Comparison of ENCODE assay signal across 11 cellular contexts in genomic region chr20:31949877-31950646, GRCh38. TPM values are rescaled to one million over a fixed set of nuclear protein-coding genes. Genes with fewer than 3 reads are reported as not detected.
DNase-seq lines count a peak whose midpoint lies in the region; ATAC-seq and TF ChIP-seq lines count a peak whose summit lies in the region.
"Had no signal": no experiment of that assay in that cellular context is flagged by ENCODE, and none has a peak within 500 bp of the region (broad histone marks: within the 10 kb centered on the region; RNA-seq: fewer than 3 reads in every experiment).

No MANE protein-coding gene starts in this region.

- H3K27ac ChIP-seq in CD4-positive, CD25-positive, alpha-beta regulatory T cell (ENCODE audit: insufficient read depth, low read length, poor library complexity, severe bottlenecking): no peak overlapping the region
- H3K27ac ChIP-seq in HUES6 (ENCODE audit: low read depth, low read length) (no peak overlapping the region), muscle layer of colon (ENCODE audit: low read depth, low read length) (no peak overlapping the region), foreskin keratinocyte (no peak overlapping the region)

- H3K27me3 ChIP-seq in CD4-positive, CD25-positive, alpha-beta regulatory T cell (ENCODE audit: control insufficient read depth, insufficient read depth, low read length): no peaks in the 10 kb centered on the region
- H3K27me3 ChIP-seq in HUES6 (ENCODE audit: control insufficient read depth, insufficient read depth, low read length) (peaks cover 3% of the 10 kb centered on the region; the same call in 1 of the 2 replicates), muscle layer of colon (ENCODE audit: control insufficient read depth in 1 of 2, insufficient read depth in 2 of 2, low read length in 2 of 2) (no peaks in the 10 kb centered on the region), foreskin keratinocyte (no peaks in the 10 kb centered on the region)

- no peaks in the 10 kb centered on the region for H3K9me3 ChIP-seq in CD4-positive, CD25-positive, alpha-beta regulatory T cell (ENCODE audit: control insufficient read depth in 2 of 2, low read length in 2 of 2)
- peaks cover 6% of the 10 kb centered on the region; the same call in 1 of the 2 replicates for H3K9me3 ChIP-seq in HUES6 (ENCODE audit: control insufficient read depth, insufficient read depth, low read depth, low read length)
- H3K9me3 ChIP-seq in muscle layer of colon (ENCODE audit: low read length): no peaks in the 10 kb centered on the region

- peak overlapping the region; percentile 23 to 99 (median 94) for H3K4me3 Mint-ChIP-seq in CD4-positive, CD25-positive, alpha-beta regulatory T cell
- H3K4me3 Mint-ChIP-seq in activated naive CD8-positive, alpha-beta T cell: peak overlapping the region; percentile 98

- peaks cover 0 to 35% (median 28%) of the 10 kb centered on the region in 4 donors for H3K4me1 Mint-ChIP-seq in CD4-positive, CD25-positive, alpha-beta regulatory T cell
- peaks cover 31% of the 10 kb centered on the region for H3K4me1 Mint-ChIP-seq in activated naive CD8-positive, alpha-beta T cell (ENCODE audit: low read depth)

- peak overlapping the region; percentile 88 for H3K4me3 ChIP-seq in CD4-positive, CD25-positive, alpha-beta regulatory T cell (ENCODE audit: low read depth, low read length)
- H3K4me3 ChIP-seq in HUES6 (ENCODE audit: low read depth, low read length) (peak overlapping the region; percentile 93; the same call in 1 of the 2 replicates), muscle layer of colon (ENCODE audit: low read depth in 1 of 2, low read length in 2 of 2) (peak overlapping the region in 1 of 2 donors; percentile 90)

- peak overlapping the region in 1 of 3 donors; percentile 96 for H3K27ac Mint-ChIP-seq in CD4-positive, CD25-positive, alpha-beta regulatory T cell
- no peak overlapping the region for H3K27ac Mint-ChIP-seq in activated naive CD8-positive, alpha-beta T cell

- H3K9ac ChIP-seq in HUES6 (ENCODE audit: low read length): peak overlapping the region; percentile 82
- peak overlapping the region; percentile 88 for H3K9ac ChIP-seq in muscle layer of colon (ENCODE audit: low read length)

- TF ChIP-seq CTCF in foreskin keratinocyte (conservative IDR thresholded peaks at IDR 0.05): no peak

- peaks cover 20% of the 10 kb centered on the region for H3K4me1 ChIP-seq in CD4-positive, CD25-positive, alpha-beta regulatory T cell (ENCODE audit: control insufficient read depth, insufficient read depth, low read length, poor library complexity, severe bottlenecking)
- H3K4me1 ChIP-seq in HUES6 (ENCODE audit: control insufficient read depth, insufficient read depth, low read length): peaks cover 8% of the 10 kb centered on the region
- H3K4me1 ChIP-seq in muscle layer of colon (ENCODE audit: insufficient read depth, low read length): peaks cover 16% of the 10 kb centered on the region
- H3K4me1 ChIP-seq in foreskin keratinocyte: no peaks in the 10 kb centered on the region

- H3K9me3 Mint-ChIP-seq in CD4-positive, CD25-positive, alpha-beta regulatory T cell: peaks cover 0 to 1% (median 0%) of the 10 kb centered on the region in 7 donors
- no peaks in the 10 kb centered on the region for H3K9me3 Mint-ChIP-seq in activated naive CD8-positive, alpha-beta T cell (ENCODE audit: low read depth)

- H3K36me3 Mint-ChIP-seq in CD4-positive, CD25-positive, alpha-beta regulatory T cell: peaks cover 25% of the 10 kb centered on the region
- peaks cover 17% of the 10 kb centered on the region for H3K36me3 Mint-ChIP-seq in activated naive CD8-positive, alpha-beta T cell

- peaks cover 48% of the 10 kb centered on the region for H3K36me3 ChIP-seq in CD4-positive, CD25-positive, alpha-beta regulatory T cell (ENCODE audit: control insufficient read depth, insufficient read depth, low read length)
- H3K36me3 ChIP-seq in HUES6 (ENCODE audit: control insufficient read depth, insufficient read depth, low read length): peaks cover 52% of the 10 kb centered on the region
- peaks cover 41% of the 10 kb centered on the region for H3K36me3 ChIP-seq in muscle layer of colon (ENCODE audit: insufficient read depth, low read length)

- no peak for ATAC-seq in CD4-positive, CD25-positive, alpha-beta regulatory T cell (ENCODE audit: low read depth in 2 of 2)
- ATAC-seq in esophagus mucosa: no peak
- no peak for ATAC-seq in GM18520 (IDR thresholded peaks at IDR 0.05; ENCODE audit: unreplicated experiment)
- ATAC-seq in foreskin keratinocyte: no peak

- H3K27me3 Mint-ChIP-seq in CD4-positive, CD25-positive, alpha-beta regulatory T cell: peaks cover 12% of the 10 kb centered on the region
- peaks cover 2% of the 10 kb centered on the region for H3K27me3 Mint-ChIP-seq in activated naive CD8-positive, alpha-beta T cell

- no peak for DNase-seq in CD4-positive, CD25-positive, alpha-beta regulatory T cell
- no peak for DNase-seq in NCI-H2107 (lab: John Stamatoyannopoulos, UW)
- no peak for DNase-seq in foreskin keratinocyte
- DNase-seq: DMS79 treated with DMSO at 0.1 percent for 48 hours, foreskin melanocyte, NCI-H510A treated with DMSO at 0.1 percent for 48 hours had no signal

RNA-seq across cellular contexts. Expression of gene PDRG1, which starts 1.8 kb away (rescaled TPM):
- 10.3 TPM for total RNA-seq in CD4-positive, CD25-positive, alpha-beta regulatory T cell
- 10 to 100 TPM; 12.0 to 27.6 (median 20.4) TPM for polyA plus RNA-seq in CD4-positive, CD25-positive, alpha-beta regulatory T cell
- 12.2 TPM for total RNA-seq in esophagus mucosa
- total RNA-seq in foreskin keratinocyte: 7.6 and 8.8 TPM in 2 replicates
- polyA plus RNA-seq in foreskin keratinocyte: 17.0 and 17.8 TPM in 2 replicates

RNA-seq across cellular contexts. Expression of gene XKR7, which starts 17.9 kb away (rescaled TPM):
- total RNA-seq in CD4-positive, CD25-positive, alpha-beta regulatory T cell: 0.07 TPM
- polyA plus RNA-seq in CD4-positive, CD25-positive, alpha-beta regulatory T cell: not detected
- total RNA-seq in esophagus mucosa: not detected
- not detected in 2 replicates for total RNA-seq in foreskin keratinocyte
- polyA plus RNA-seq in foreskin keratinocyte: not detected in 2 replicates
